8 cellular contexts compared by ENCODE assay signal in the genomic region with DNA sequence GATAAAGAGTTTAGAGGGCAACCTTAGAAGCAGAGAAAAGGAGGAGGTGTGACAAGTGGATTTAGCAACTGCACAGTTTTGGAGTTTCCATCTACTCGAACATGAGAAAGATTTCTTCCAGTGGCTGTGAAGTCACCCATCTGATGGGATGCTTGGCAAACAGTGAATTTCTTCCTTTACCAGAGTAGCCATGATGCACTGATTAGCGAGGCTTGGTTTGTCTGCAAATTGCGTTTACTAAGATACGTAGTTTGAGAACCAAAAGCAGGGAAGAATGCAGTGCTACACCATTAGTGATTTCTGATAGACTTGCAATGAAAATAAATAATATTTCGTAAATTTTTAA. TPM values are rescaled to one million over a fixed set of nuclear protein-coding genes. Genes with fewer than 3 reads are reported as not detected.
DNase-seq lines count a peak whose midpoint lies in the region; ATAC-seq and TF ChIP-seq lines count a peak whose summit lies in the region.

No MANE protein-coding gene starts in this region.

- ATAC-seq in HG03457 (IDR thresholded peaks at IDR 0.05; ENCODE audit: unreplicated experiment) (no peak), GM18520 (IDR thresholded peaks at IDR 0.05; ENCODE audit: unreplicated experiment) (no peak), mucosa of descending colon (no peak)

- BruUV-seq in Caco-2 (replicated peaks; lab: Mats Ljungman, UMichigan) = TSS peak; percentile 93

- peak overlapping the region; percentile 95 for H3K4me3 Mint-ChIP-seq in Caco-2 (ENCODE audit: unreplicated experiment)

- H3K27me3 ChIP-seq in Caco-2 (replicated peaks; ENCODE audit: control insufficient read depth, insufficient read depth, low read length) = no peaks in the 10 kb centered on the region
- H3K27me3 ChIP-seq in NT2/D1 (ENCODE audit: insufficient read depth, insufficient read length) = no peaks in the 10 kb centered on the region
- H3K27me3 ChIP-seq in endocrine pancreas (ENCODE audit: control insufficient read depth, insufficient read depth, low read length) = no peaks in the 10 kb centered on the region
- H3K27me3 ChIP-seq in ovary = no peaks in the 10 kb centered on the region

- H3K36me3 Mint-ChIP-seq in Caco-2 (ENCODE audit: insufficient read depth, unreplicated experiment) = peaks cover 18% of the 10 kb centered on the region

- TF ChIP-seq CTCF in Caco-2 (IDR thresholded peaks at IDR 0.05; ENCODE audit: insufficient read depth in 1 of 2, low read depth in 1 of 2, low read length in 1 of 2, severe bottlenecking in 1 of 2, unreplicated experiment in 1 of 2) (no peak), ovary (IDR thresholded peaks at IDR 0.05) (no peak), mucosa of descending colon (IDR thresholded peaks at IDR 0.05) (no peak)

- no peak for TF ChIP-seq EP300 in ovary (IDR thresholded peaks at IDR 0.05)

- DNase-seq in Caco-2 = no peak
- DNase-seq in NT2/D1 (ENCODE audit: low read depth, low spot score) = no peak
- no peak for DNase-seq in ovary
- no peak for DNase-seq in activated CD4-positive, CD25-positive, alpha-beta regulatory T cell treated with anti-CD3 and anti-CD28 coated beads, Interleukin-2, amount 50 U/mL, for 72 hours
- DNase-seq in mucosa of descending colon = no peak

- no peak for TF ChIP-seq POLR2A in ovary (IDR thresholded peaks at IDR 0.05)

- H3K9me3 ChIP-seq in Caco-2 (no peaks in the 10 kb centered on the region), NT2/D1 (ENCODE audit: insufficient read depth, low read length) (no peaks in the 10 kb centered on the region), endocrine pancreas (ENCODE audit: control insufficient read depth, low read length) (no peaks in the 10 kb centered on the region), ovary (no peaks in the 10 kb centered on the region), mucosa of descending colon (no peaks in the 10 kb centered on the region)

- H3K27ac ChIP-seq in ovary = no peak overlapping the region

- peak overlapping the region; percentile 58 for H3K9ac ChIP-seq in NT2/D1 (ENCODE audit: insufficient read length, low read depth)
- peak overlapping the region; percentile 42 for H3K9ac ChIP-seq in endocrine pancreas (ENCODE audit: control insufficient read depth, insufficient read depth, low read length)

- no peaks in the 10 kb centered on the region for H3K27me3 Mint-ChIP-seq in Caco-2 (ENCODE audit: insufficient read depth, unreplicated experiment)

- CTCF ChIA-PET in Caco-2 (lab: Charles Lee) = no interaction called here

- H3K4me1 Mint-ChIP-seq in Caco-2 (ENCODE audit: low read depth, unreplicated experiment) = peaks cover 40% of the 10 kb centered on the region

- H3K27ac Mint-ChIP-seq in Caco-2 (ENCODE audit: unreplicated experiment) = peak overlapping the region; percentile 95

- H3K4me1 ChIP-seq in Caco-2 = peaks cover 43% of the 10 kb centered on the region
- no peaks in the 10 kb centered on the region for H3K4me1 ChIP-seq in NT2/D1 (ENCODE audit: insufficient read depth, insufficient read length)
- H3K4me1 ChIP-seq in endocrine pancreas (ENCODE audit: control insufficient read depth, insufficient read depth, low read length) = peaks cover 16% of the 10 kb centered on the region
- no peaks in the 10 kb centered on the region for H3K4me1 ChIP-seq in ovary (ENCODE audit: insufficient read depth)
- peaks cover 25% of the 10 kb centered on the region for H3K4me1 ChIP-seq in mucosa of descending colon (ENCODE audit: low read depth)

- H3K9me3 Mint-ChIP-seq in Caco-2 (ENCODE audit: unreplicated experiment) = no peaks in the 10 kb centered on the region

- intact Hi-C loops in Caco-2 (cut with micrococcal nuclease; ENCODE audit: unreplicated experiment) = loop anchor here (2.0 to 10.0 kb wide), 2 partner anchors 38 to 712 kb away; no protein-coding TSS in a partner anchor
- intact Hi-C loops in ovary (cut with DNase I) = no loop called here
- intact Hi-C loops in mucosa of descending colon (cut with DNase I, micrococcal nuclease) = no loop called here

- H3K4me3 ChIP-seq in Caco-2 (ENCODE audit: low read depth, low read length) = peak overlapping the region; percentile 68
- H3K4me3 ChIP-seq in NT2/D1 (ENCODE audit: insufficient read length, low read depth) = peak overlapping the region; percentile 37
- peak overlapping the region; percentile 88 for H3K4me3 ChIP-seq in endocrine pancreas (ENCODE audit: control insufficient read depth, insufficient read depth, low read length)
- H3K4me3 ChIP-seq in ovary = peak overlapping the region; percentile 82
- no peak overlapping the region for H3K4me3 ChIP-seq in mucosa of descending colon

- WGBS in ovary, 3 donors = 12 to 16% (median 13%) methylated on average over 5 of the region's 5 CpGs

- H3K36me3 ChIP-seq in Caco-2 (ENCODE audit: control insufficient read depth, insufficient read depth, low read length) (no peaks in the 10 kb centered on the region), NT2/D1 (ENCODE audit: insufficient read depth, insufficient read length, low read length) (no peaks in the 10 kb centered on the region), endocrine pancreas (ENCODE audit: control insufficient read depth, insufficient read depth, low read length) (no peaks in the 10 kb centered on the region), ovary (no peaks in the 10 kb centered on the region), mucosa of descending colon (ENCODE audit: low read depth) (no peaks in the 10 kb centered on the region)

- POLR2A ChIA-PET in Caco-2 (lab: Charles Lee) = no interaction called here

RNA-seq across cellular contexts. Expression of gene STARD4, which starts 0.8 kb away (rescaled TPM):
- total RNA-seq in Caco-2 (2022) = 102 and 113 TPM in 2 replicates
- total RNA-seq in ovary = 10 to 100 TPM in 1 of 7 donors, 1 to 10 TPM in 6; 5.3 to 34.1 (median 7.8) TPM
- 10 to 100 TPM in 1 of 2 donors, 1 to 10 TPM in 1; 4.5 to 14.4 TPM for polyA plus RNA-seq in ovary
- 10 to 100 TPM; 18.8 to 37.5 (median 36.0) TPM for total RNA-seq in mucosa of descending colon
